16 cellular contexts compared by ENCODE assay signal in the genomic region with DNA sequence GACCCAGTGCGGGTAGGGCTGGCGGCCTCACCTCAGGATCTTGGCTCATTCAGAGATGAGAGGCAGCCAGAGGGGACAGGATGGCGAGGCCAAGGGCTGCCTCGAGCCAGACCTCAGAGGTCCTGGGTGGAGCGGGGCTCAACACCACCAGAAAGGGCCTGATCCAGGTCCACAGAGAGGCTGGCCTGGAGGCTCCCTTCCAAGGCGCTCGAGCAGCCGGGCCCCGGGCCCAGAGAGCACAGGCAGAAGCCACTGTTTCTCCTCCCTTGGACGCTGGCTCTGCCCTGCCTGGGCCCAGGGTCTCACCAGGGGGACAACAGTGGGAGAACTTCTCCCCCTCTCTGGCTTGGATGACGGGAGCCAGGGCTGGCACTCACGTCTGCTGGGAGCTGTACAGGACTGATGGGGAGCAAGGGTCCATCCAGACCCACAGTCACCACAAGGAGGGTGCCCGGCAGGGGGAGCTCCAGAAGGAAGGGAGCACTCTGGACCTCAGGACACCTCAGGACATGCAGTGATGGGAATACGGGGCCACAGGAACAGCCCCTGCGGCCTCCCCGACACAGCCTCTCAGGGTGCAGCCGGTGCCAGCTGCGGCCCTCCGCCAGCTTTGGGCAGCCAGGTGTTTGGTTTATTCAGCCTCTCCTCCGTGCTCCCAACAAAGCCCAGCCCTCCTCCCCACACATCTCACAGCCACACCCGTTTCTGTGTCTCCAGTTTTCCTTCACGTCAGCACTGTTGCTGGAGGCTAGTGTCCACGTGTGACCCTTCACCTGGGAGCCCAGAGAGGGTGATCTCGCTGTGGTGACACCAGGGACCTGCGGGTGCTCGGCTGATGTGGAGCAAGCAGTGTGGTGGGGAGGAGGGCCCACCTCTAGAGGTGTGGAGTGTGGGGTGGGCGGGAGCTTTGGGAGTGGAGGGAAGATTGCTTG. TPM values are rescaled to one million over a fixed set of nuclear protein-coding genes. Genes with fewer than 3 reads are reported as not detected.
DNase-seq lines count a peak whose midpoint lies in the region; TF ChIP-seq lines count a peak whose summit lies in the region.
"Had no signal": no experiment of that assay in that cellular context is flagged by ENCODE, and none has a peak within 500 bp of the region (broad histone marks: within the 10 kb centered on the region; RNA-seq: fewer than 3 reads in every experiment).

No MANE protein-coding gene starts in this region.

- H3K4me1 ChIP-seq in left ventricle myocardium inferior (peaks cover 6% of the 10 kb centered on the region), right atrium auricular region (no peaks in the 10 kb centered on the region)
- H3K4me1 ChIP-seq: thyroid gland had no signal

- TF ChIP-seq CTCF in left ventricle myocardium inferior (IDR thresholded peaks at IDR 0.05; ENCODE audit: borderline replicate concordance) (no peak), right atrium auricular region (IDR thresholded peaks at IDR 0.05) (no peak), VCaP (conservative IDR thresholded peaks at IDR 0.05) (0 out of 2 replicates have a peak, but pooled peaks have one; percentile 20)

- H3K4me3 ChIP-seq in left ventricle myocardium inferior (peak overlapping the region; percentile 11), right atrium auricular region (no peak overlapping the region)
- H3K4me3 ChIP-seq: heart right ventricle, thyroid gland had no signal

- DNase-seq in left ventricle myocardium inferior = no peak
- no peak for DNase-seq in right atrium auricular region (ENCODE audit: low spot score)
- no peak for DNase-seq in SW 1271 (lab: John Stamatoyannopoulos, UW)
- DNase-seq in cerebellar cortex (ENCODE audit: low spot score) = no peak
- no peak for DNase-seq in cortex of kidney (lab: John Stamatoyannopoulos, UW)
- DNase-seq: activated CD4-positive, CD25-positive, alpha-beta regulatory T cell; activated gamma-delta T cell; aorta; heart right ventricle; NCI-H1105 treated with DMSO at 0.1 percent for 48 hours; stimulated activated CD4-positive, alpha-beta T cell treated with anti-CD3 and anti-CD28 coated beads, Interleukin-4, amount 100 ng/mL, for 1 hour; thyroid gland had no signal

- H3K9me3 ChIP-seq in left ventricle myocardium inferior (replicated peaks) (no peaks in the 10 kb centered on the region), right atrium auricular region (no peaks in the 10 kb centered on the region)
- H3K9me3 ChIP-seq: heart right ventricle, neutrophil, thyroid gland had no signal

- H3K27ac ChIP-seq in left ventricle myocardium inferior (replicated peaks) (peak overlapping the region; percentile 71), right atrium auricular region (no peak overlapping the region), VCaP (no peak overlapping the region)
- H3K27ac ChIP-seq: KMS-11, neutrophil, thyroid gland had no signal

- intact Hi-C loops in left ventricle myocardium inferior (cut with micrococcal nuclease) = no loop called here

- H3K36me3 ChIP-seq in left ventricle myocardium inferior (peaks cover 46% of the 10 kb centered on the region), right atrium auricular region (peaks cover 39% of the 10 kb centered on the region)

- H3K27me3 ChIP-seq in left ventricle myocardium inferior (ENCODE audit: low read depth) (no peaks in the 10 kb centered on the region), right atrium auricular region (no peaks in the 10 kb centered on the region)
- H3K27me3 ChIP-seq: heart right ventricle, neutrophil, thyroid gland had no signal

RNA-seq across cellular contexts. Expression of a gene that starts 8.7 kb away (rescaled TPM):
- 661 TPM for total RNA-seq in left ventricle myocardium inferior
- 1,000 to 10,000 TPM; 1,510 to 1,937 TPM for total RNA-seq in right atrium auricular region

RNA-seq across cellular contexts. Expression of a gene that starts 11.5 kb away (rescaled TPM):
- total RNA-seq in left ventricle myocardium inferior = 12.0 TPM
- 10 to 100 TPM; 10.8 to 17.7 TPM for total RNA-seq in right atrium auricular region

RNA-seq across cellular contexts. Expression of a gene that starts 28.5 kb away (rescaled TPM):
- total RNA-seq in left ventricle myocardium inferior = 70.9 TPM
- 10 to 100 TPM; 61.1 to 69.4 TPM for total RNA-seq in right atrium auricular region

RNA-seq across cellular contexts. Expression of a gene that starts 31.8 kb away (rescaled TPM):
- total RNA-seq in left ventricle myocardium inferior = not detected
- total RNA-seq in right atrium auricular region = not detected
- total RNA-seq: aorta, heart right ventricle, sciatic nerve had no signal
